ENCODE assay signal across 13 cellular contexts in the genomic region with DNA sequence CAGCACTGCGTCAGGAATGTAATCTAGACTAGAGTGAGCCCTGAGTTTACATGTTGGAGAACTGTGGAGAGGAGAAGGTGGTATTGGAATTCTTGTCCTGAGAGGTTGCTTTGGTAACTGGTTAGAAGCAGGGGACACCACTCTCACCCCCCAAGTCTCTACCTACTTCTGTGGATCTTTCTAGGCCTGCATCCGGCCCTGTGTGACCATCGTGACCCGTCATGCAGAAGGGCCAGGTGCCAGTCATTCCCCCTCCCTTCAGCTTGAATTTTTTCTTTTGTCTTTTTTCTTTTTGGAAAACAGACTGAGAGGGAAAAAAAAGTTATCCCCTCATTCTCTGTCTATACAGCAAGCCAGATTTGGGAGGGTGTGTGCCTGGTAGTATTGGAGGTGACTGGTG. TPM values are rescaled to one million over a fixed set of nuclear protein-coding genes. Genes with fewer than 3 reads are reported as not detected.
DNase-seq lines count a peak whose midpoint lies in the region; ATAC-seq and TF ChIP-seq lines count a peak whose summit lies in the region.
"Had no signal": no experiment of that assay in that cellular context is flagged by ENCODE, and none has a peak within 500 bp of the region (broad histone marks: within the 10 kb centered on the region; RNA-seq: fewer than 3 reads in every experiment).

No MANE protein-coding gene starts in this region.

- H3K27me3 ChIP-seq in GM23248 (replicated peaks; ENCODE audit: insufficient read depth) (no peaks in the 10 kb centered on the region), stomach (no peaks in the 10 kb centered on the region)

- H3K79me2 ChIP-seq in GM23248 (ENCODE audit: insufficient read depth): peaks cover 94% of the 10 kb centered on the region

- H3K9me2 ChIP-seq in GM23248 (ENCODE audit: insufficient read depth): no peaks in the 10 kb centered on the region

- H3F3A ChIP-seq in GM23248 (ENCODE audit: insufficient read depth): peaks cover 66% of the 10 kb centered on the region

- H3K9ac ChIP-seq in GM23248: peak overlapping the region; percentile 98

- DNase-seq in GM23248 (peak; percentile 43), astrocyte of the cerebellum (ENCODE audit: low read depth) (no peak), globus pallidus (ENCODE audit: low spot score) (peak; percentile 69), stomach (no peak), GDM1 (lab: John Stamatoyannopoulos, UW) (no peak), NCI-H146 treated with DMSO at 0.1 percent for 48 hours (lab: John Stamatoyannopoulos, UW; ENCODE audit: unreplicated experiment) (no peak), NCI-H226 (no peak)
- DNase-seq: activated CD4-positive, alpha-beta T cell treated with anti-CD3 and anti-CD28 coated beads, Interleukin-2, amount 10 ng/mL, durations not matched to agents 7 days and 5 days; Caco-2; NCI-H524 had no signal

- H3K36me3 ChIP-seq in GM23248 (ENCODE audit: low read depth) (0 out of 2 replicates have a peak, but pooled peaks cover 3% of the 10 kb centered on the region), stomach (no peaks in the 10 kb centered on the region)
- H3K36me3 ChIP-seq: HAP-1 had no signal

- no peaks in the 10 kb centered on the region for H3K9me3 ChIP-seq in GM23248 (ENCODE audit: low read depth)
- H3K9me3 ChIP-seq in stomach: no peaks in the 10 kb centered on the region
- H3K9me3 ChIP-seq: Caco-2, HAP-1 had no signal

- TF ChIP-seq EP300 in stomach (IDR thresholded peaks at IDR 0.05): no peak

- no peak for TF ChIP-seq CTCF in astrocyte of the cerebellum (IDR thresholded peaks at IDR 0.05; ENCODE audit: low read depth, low read length, missing control alignments)
- no peak for TF ChIP-seq CTCF in stomach (IDR thresholded peaks at IDR 0.05)

- no peak for TF ChIP-seq POLR2A in stomach (IDR thresholded peaks at IDR 0.05)

- H3K27ac ChIP-seq in GM23248: peak overlapping the region; percentile 99
- peak overlapping the region; percentile 80 to 94 (median 91) for H3K27ac ChIP-seq in stomach

- no peak for ATAC-seq in HG03439 (IDR thresholded peaks at IDR 0.05; ENCODE audit: unreplicated experiment)

- H3K4me2 ChIP-seq in GM23248 (ENCODE audit: unreplicated experiment): peak overlapping the region; percentile 96

- no peaks in the 10 kb centered on the region for H4K20me1 ChIP-seq in GM23248 (ENCODE audit: insufficient read depth)

- WGBS in GM23248 (ENCODE audit: low coverage in 1 of 2, low lambda C conversion rate in 2 of 2, missing lambda C conversion rate in 2 of 2), 2 experiments: 8 to 16% methylated on average over 4 of the region's 4 CpGs
- 25 to 45% (median 39%) methylated on average over 4 of the region's 4 CpGs for WGBS in stomach, 5 donors

- in situ Hi-C loops in GM23248 (cut with MboI) (no loop called here), astrocyte of the cerebellum (cut with HindIII; ENCODE audit: low sequenced_read_pairs) (loop anchor here (5.0 kb wide), 1 partner anchor 35 kb away; no protein-coding TSS in a partner anchor)

- no peak overlapping the region for H2AFZ ChIP-seq in GM23248

- H3K4me3 ChIP-seq in GM23248 (peak overlapping the region; percentile 85), astrocyte of the cerebellum (ENCODE audit: low read depth, low read length) (peak overlapping the region; percentile 84), stomach (peak overlapping the region in 2 of 4 donors; percentile 38 to 55)
- H3K4me3 ChIP-seq: HAP-1 had no signal

- intact Hi-C loops in stomach (cut with DNase I; ENCODE audit: low total_unique reads): no loop called here

- peaks cover 57% of the 10 kb centered on the region for H3K4me1 ChIP-seq in GM23248 (ENCODE audit: insufficient read depth)
- peaks cover 85 to 100% (median 93%) of the 10 kb centered on the region in 4 donors for H3K4me1 ChIP-seq in stomach

RNA-seq across cellular contexts. Expression of gene NFIX, which starts 31.8 kb away (rescaled TPM):
- 71.0 and 81.4 TPM in 2 replicates for total RNA-seq in GM23248 (2014; rRNA removed; shearing (Covaris generic))
- polyA plus RNA-seq in GM23248 (2016; fragmentation: Nextera tagmentation; extraction: Ambion mirVana) (59.2 and 60.8 TPM in 2 replicates), stomach (10 to 100 TPM; 11.5 to 45.0 (median 30.2) TPM)
- 100 to 1,000 TPM in 1 of 5 donors, 10 to 100 TPM in 4; 14.0 to 183 (median 63.3) TPM for total RNA-seq in stomach

RNA-seq across cellular contexts. Expression of gene DAND5, which starts 57.7 kb away (rescaled TPM):
- not detected in 2 replicates for total RNA-seq in GM23248 (2014; rRNA removed; shearing (Covaris generic))
- not detected in 2 replicates for polyA plus RNA-seq in GM23248 (2016; fragmentation: Nextera tagmentation; extraction: Ambion mirVana)
- under 1 TPM in 1 of 5 donors, not detected in 4; 0.58 TPM for total RNA-seq in stomach
- under 1 TPM in 2 of 3 donors, not detected in 1; 0.12 to 0.13 TPM for polyA plus RNA-seq in stomach
- total RNA-seq: Caco-2, ureter had no signal

Comparison
In these comparisons a context has a peak if more than half of its experiments do, and no peak if none do; other contexts are left out.
1. DNase-seq: peak in GM23248 (single experiment) and globus pallidus (single experiment); none in astrocyte of the cerebellum (single experiment), stomach (single experiment), GDM1 (single experiment), NCI-H146 treated with DMSO at 0.1 percent for 48 hours (single experiment) and NCI-H226 (single experiment).